Comparison of ENCODE assay signal across 8 cellular contexts in the genomic region with DNA sequence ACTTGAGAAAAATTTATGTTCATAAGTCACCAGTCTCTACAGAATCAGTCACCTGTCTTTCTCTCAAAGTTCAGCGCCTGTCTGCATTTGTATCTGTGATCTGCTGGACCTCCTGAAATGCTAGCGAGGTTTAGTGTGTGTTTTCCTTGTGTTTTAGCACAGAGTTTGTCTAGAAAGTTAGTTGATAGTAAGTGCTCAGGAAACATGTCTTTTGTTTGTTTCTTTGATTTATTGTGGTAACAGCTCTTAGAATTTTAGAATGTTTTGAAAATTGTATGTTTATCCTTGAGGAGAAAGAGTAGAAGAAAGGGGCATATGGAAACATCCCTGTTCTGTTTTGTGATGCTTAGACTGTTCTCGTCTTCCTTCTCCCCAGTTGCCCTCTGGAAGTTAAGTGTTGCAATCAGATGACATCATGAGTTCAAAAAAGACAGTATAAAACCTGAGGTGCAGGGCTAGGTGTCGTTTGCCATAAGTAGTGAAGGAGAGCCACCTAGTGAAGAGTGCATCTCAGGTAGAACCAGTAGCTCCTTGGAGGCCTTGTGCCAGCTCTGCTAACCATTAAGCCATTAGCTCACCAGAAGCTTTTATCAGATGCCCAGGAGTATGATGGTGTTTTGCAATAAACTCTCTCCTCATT. TPM values are rescaled to one million over a fixed set of nuclear protein-coding genes. Genes with fewer than 3 reads are reported as not detected.
DNase-seq lines count a peak whose midpoint lies in the region; ATAC-seq and TF ChIP-seq lines count a peak whose summit lies in the region.

No MANE protein-coding gene starts in this region.

- H3K4me3 ChIP-seq in cardiac fibroblast (replicated peaks in 1 of 2; ENCODE audit: low read depth in 2 of 2, low read length in 2 of 2), result no peak overlapping the region

- peak; percentile 18 for DNase-seq in NCI-H1105 treated with DMSO at 0.1 percent for 48 hours (lab: John Stamatoyannopoulos, UW)
- DNase-seq in NCI-H1105 (lab: John Stamatoyannopoulos, UW), result no peak
- DNase-seq in M059J (ENCODE audit: low read depth), result peak; percentile 20
- peak; percentile 37 to 43 for DNase-seq in cardiac fibroblast (ENCODE audit: low read depth in 2 of 2)
- DNase-seq in myocyte (ENCODE audit: low read depth), result peak; percentile 18
- no peak for DNase-seq in H4 (ENCODE audit: low spot score)
- DNase-seq in activated CD8-positive, alpha-beta memory T cell treated with anti-CD3 and anti-CD28 coated beads, Interleukin-2, amount 50 U/mL, for 48 hours, result no peak

- no peak for TF ChIP-seq CTCF in cardiac fibroblast (IDR thresholded peaks at IDR 0.05; ENCODE audit: low read depth, low read length)

- no peak for ATAC-seq in GM18907 (IDR thresholded peaks at IDR 0.05; ENCODE audit: unreplicated experiment)

RNA-seq across cellular contexts. Expression of a gene that starts 44.8 kb away (rescaled TPM):
- total RNA-seq in M059J (2014; rRNA removed; shearing (Covaris generic)), result 9.0 and 18.2 TPM in 2 replicates
- 16.4 and 17.6 TPM in 2 replicates for total RNA-seq in myocyte
- 14.6 TPM for polyA plus RNA-seq in myocyte (2012)
- 9.8 and 9.9 TPM in 2 replicates for total RNA-seq in H4 (2014; rRNA removed; shearing (Covaris generic))

Comparison
In these comparisons a context has a peak if more than half of its experiments do, and no peak if none do; other contexts are left out.
1. DNase-seq: peak in NCI-H1105 treated with DMSO at 0.1 percent for 48 hours (single experiment), M059J (single experiment), cardiac fibroblast (2 of 2) and myocyte (single experiment); none in NCI-H1105 (single experiment), H4 (single experiment) and activated CD8-positive, alpha-beta memory T cell treated with anti-CD3 and anti-CD28 coated beads, Interleukin-2, amount 50 U/mL, for 48 hours (single experiment).